In the genomic region with DNA sequence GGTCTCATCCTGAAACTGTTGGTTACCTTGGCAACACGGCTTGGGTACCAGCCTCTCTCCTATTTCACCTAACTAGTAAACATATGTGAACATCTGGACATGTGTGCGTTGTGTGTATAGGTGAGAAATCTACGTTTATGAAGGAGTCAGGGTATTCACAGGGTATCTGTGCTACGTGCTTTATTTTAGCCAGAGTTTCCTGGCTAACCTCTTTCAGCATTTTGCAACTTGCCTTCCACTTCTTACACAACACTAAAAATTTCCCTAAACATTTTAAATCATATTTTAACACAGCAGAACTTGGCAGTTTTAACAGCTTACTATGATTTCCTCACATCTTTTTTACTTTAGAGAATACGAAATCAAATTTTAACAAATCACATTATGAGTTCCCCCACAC, we compare ENCODE assay signal across 33 cellular contexts.
"Had no signal": no experiment of that assay in that cellular context is flagged by ENCODE, and none has a peak within 500 bp of the region (broad histone marks: within the 10 kb centered on the region; RNA-seq: fewer than 3 reads in every experiment).

No MANE protein-coding gene starts in this region.

- H3K9me3 ChIP-seq: adrenal gland, body of pancreas had no signal

- ATAC-seq: activated CD8-positive, alpha-beta T cell treated with anti-CD3 and anti-CD28 coated beads for 36 hours; activated naive CD4-positive, alpha-beta T cell treated with anti-CD3 and anti-CD28 coated beads, Interleukin-2, amount 50 U/mL, for 72 hours; activated T-cell treated with anti-CD3 and anti-CD28 coated beads, Interleukin-2, amount 50 U/mL, for 4 hours; activated T-cell treated with anti-CD3 and anti-CD28 coated beads, Interleukin-2, amount 50 U/mL, for 72 hours; activated T-helper 17 cell treated with anti-CD3 and anti-CD28 coated beads, Interleukin-2, amount 50 U/mL, for 72 hours; body of pancreas had no signal

- H3K36me3 ChIP-seq: adrenal gland, brain microvascular endothelial cell, cardiac muscle cell had no signal

- DNase-seq: activated B cell treated with CpG ODN at 0.5 μM for 24 hours; activated CD4-positive, alpha-beta memory T cell treated with anti-CD3 and anti-CD28 coated beads for 36 hours; activated CD4-positive, alpha-beta T cell treated with anti-CD3 and anti-CD28 coated beads for 4 hours; activated CD4-positive, alpha-beta T cell treated with anti-CD3 and anti-CD28 coated beads, Interleukin-2, amount 10 ng/mL, durations not matched to agents 24 days and 14 days; activated CD4-positive, alpha-beta T cell treated with anti-CD3 and anti-CD28 coated beads, Interleukin-2, amount 50 U/mL, for 1 hour; activated CD4-positive, alpha-beta T cell treated with anti-CD3 and anti-CD28 coated beads, Interleukin-2, amount 50 U/mL, for 4 hours; activated CD4-positive, CD25-positive, alpha-beta regulatory T cell treated with anti-CD3 and anti-CD28 coated beads, Interleukin-2, amount 50 U/mL, for 72 hours; activated CD8-positive, alpha-beta memory T cell treated with anti-CD3 and anti-CD28 coated beads, Interleukin-2, amount 50 U/mL, for 4 hours; activated CD8-positive, alpha-beta T cell treated with anti-CD3 and anti-CD28 coated beads for 36 hours; activated effector memory CD4-positive, alpha-beta T cell treated with anti-CD3 and anti-CD28 coated beads, Interleukin-2, amount 50 U/mL, for 16 hours; activated gamma-delta T cell treated with Interleukin-2 at 50 U/mL for 16 hours; activated naive CD4-positive, alpha-beta T cell; activated naive CD4-positive, alpha-beta T cell treated with anti-CD3 and anti-CD28 coated beads for 36 hours; activated naive CD4-positive, alpha-beta T cell treated with anti-CD3 and anti-CD28 coated beads, Interleukin-2, amount 50 U/mL, for 16 hours; activated naive CD8-positive, alpha-beta T cell treated with anti-CD3 and anti-CD28 coated beads for 36 hours; activated T-cell treated with anti-CD3 and anti-CD28 coated beads for 4 hours; activated T-cell treated with anti-CD3 and anti-CD28 coated beads, Interleukin-2, amount 50 U/mL, for 1 hour; activated T-cell treated with anti-CD3 and anti-CD28 coated beads, Interleukin-2, amount 50 U/mL, for 4 hours; activated T-cell treated with anti-CD3 and anti-CD28 coated beads, Interleukin-2, amount 50 U/mL, for 72 hours; adrenal gland; amygdala; anterior cingulate cortex; body of pancreas; brain microvascular endothelial cell; caudate nucleus; cerebellar nuclear complex; T-helper 1 cell; T-helper 2 cell; T-helper 9 cell had no signal

- H3K4me1 ChIP-seq: adrenal gland, body of pancreas had no signal

- H3K27me3 ChIP-seq: adrenal gland, body of pancreas, brain microvascular endothelial cell, cardiac muscle cell had no signal

- H3K4me3 ChIP-seq: adrenal gland, body of pancreas, cardiac muscle cell had no signal

- H3K27ac ChIP-seq: adrenal gland, body of pancreas, brain microvascular endothelial cell, cardiac muscle cell, VCaP had no signal
